16 cellular contexts compared by ENCODE assay signal in the genomic region with DNA sequence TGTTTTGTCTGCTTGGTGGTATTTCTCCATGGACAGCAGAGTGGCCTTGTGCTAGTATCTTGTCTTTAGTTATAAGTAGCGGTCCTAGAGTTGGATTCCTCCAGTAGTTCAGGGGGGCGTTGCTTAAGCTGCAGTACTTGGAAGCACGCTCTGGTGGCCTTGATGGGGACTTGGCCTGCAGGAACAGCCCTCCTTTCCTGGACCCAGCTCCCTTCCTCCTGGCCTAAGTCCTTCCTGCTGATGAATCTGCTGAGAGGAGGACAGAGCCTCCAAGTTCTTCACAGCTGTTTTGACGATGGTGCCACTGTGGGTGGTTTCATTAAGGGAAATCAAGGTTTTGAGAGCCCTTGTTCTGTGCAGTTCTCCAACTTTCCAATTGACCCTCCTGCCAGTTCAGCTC. TPM values are rescaled to one million over a fixed set of nuclear protein-coding genes. Genes with fewer than 3 reads are reported as not detected.
A peak's percentile ranks its signal among the peaks of the same experiment; 100 is the strongest.
DNase-seq lines count a peak whose midpoint lies in the region; TF ChIP-seq lines count a peak whose summit lies in the region.
"Had no signal": no experiment of that assay in that cellular context is flagged by ENCODE, and none has a peak within 500 bp of the region (broad histone marks: within the 10 kb centered on the region; RNA-seq: fewer than 3 reads in every experiment).

No MANE protein-coding gene starts in this region.

- peaks cover 81% of the 10 kb centered on the region for H3K36me3 Mint-ChIP-seq in endodermal cell (ENCODE audit: low read depth)

- no peak overlapping the region for H3K4me3 Mint-ChIP-seq in endodermal cell
- H3K4me3 Mint-ChIP-seq: CD14-positive monocyte; CD4-positive, alpha-beta memory T cell; GM23338; HFFc6 had no signal

- no peak overlapping the region for H2AK5ac ChIP-seq in neuronal stem cell (ENCODE audit: low read depth, low read length)

- H3K9me3 Mint-ChIP-seq in endodermal cell: peaks cover 19% of the 10 kb centered on the region
- H3K9me3 Mint-ChIP-seq: HFFc6 had no signal

- H3K14ac ChIP-seq in neuronal stem cell (ENCODE audit: low read length): no peak overlapping the region

- H4K8ac ChIP-seq in neuronal stem cell (ENCODE audit: low read depth, low read length): no peak overlapping the region

- no peak overlapping the region for H3K27ac ChIP-seq in endodermal cell (ENCODE audit: low read depth, low read length)
- no peak overlapping the region for H3K27ac ChIP-seq in neuronal stem cell (replicated peaks; ENCODE audit: low read length)
- H3K27ac ChIP-seq: BLaER1 had no signal

- H3K18ac ChIP-seq in neuronal stem cell (ENCODE audit: low read length): no peak overlapping the region

- no peak overlapping the region for H2AFZ ChIP-seq in neuronal stem cell (ENCODE audit: low read length)
- H2AFZ ChIP-seq: GM23338 had no signal

- H4K91ac ChIP-seq in neuronal stem cell (ENCODE audit: low read depth, low read length, poor library complexity): no peak overlapping the region

- H3K27ac Mint-ChIP-seq in endodermal cell: peak overlapping the region; percentile 61
- H3K27ac Mint-ChIP-seq: GM23338, HFFc6 had no signal

- no peak overlapping the region for H2BK120ac ChIP-seq in neuronal stem cell (ENCODE audit: low read depth, low read length)

- H3K79me1 ChIP-seq in neuronal stem cell (ENCODE audit: low read depth, low read length): no peaks in the 10 kb centered on the region

- no peaks in the 10 kb centered on the region for H3K27me3 ChIP-seq in endodermal cell (ENCODE audit: control insufficient read depth, insufficient read depth, low read length, poor library complexity, severe bottlenecking)
- H3K27me3 ChIP-seq in neuronal stem cell (ENCODE audit: control insufficient read depth in 3 of 3, insufficient read depth in 3 of 3, low read depth in 1 of 3, low read length in 3 of 3): no peaks in the 10 kb centered on the region
- H3K27me3 ChIP-seq: BLaER1 had no signal

- peaks cover 84% of the 10 kb centered on the region for H3K36me3 ChIP-seq in endodermal cell (ENCODE audit: control insufficient read depth, insufficient read depth, low read length)
- H3K36me3 ChIP-seq in neuronal stem cell (replicated peaks in 1 of 2; ENCODE audit: control insufficient read depth in 2 of 2, insufficient read depth in 2 of 2, low read length in 2 of 2): peaks cover 1 to 85% of the 10 kb centered on the region in 2 donors

- H2BK12ac ChIP-seq in neuronal stem cell (ENCODE audit: low read length): no peak overlapping the region

- H3K9ac ChIP-seq in endodermal cell (ENCODE audit: extremely low read depth, low read length, poor library complexity, severe bottlenecking) (no peak overlapping the region), neuronal stem cell (ENCODE audit: low read depth, low read length, poor library complexity) (no peak overlapping the region)
- H3K9ac ChIP-seq: BLaER1 had no signal

- no peak overlapping the region for H3K4ac ChIP-seq in neuronal stem cell (ENCODE audit: low read length)

- no peak overlapping the region for H3K4me3 ChIP-seq in endodermal cell (ENCODE audit: low read length)
- no peak overlapping the region for H3K4me3 ChIP-seq in neuronal stem cell (ENCODE audit: low read length in 2 of 2)
- H3K4me3 ChIP-seq: BLaER1, GM23338 had no signal

- no peak overlapping the region for H2BK15ac ChIP-seq in neuronal stem cell (ENCODE audit: low read length)

- no peak overlapping the region for H2BK5ac ChIP-seq in neuronal stem cell (ENCODE audit: low read length)

- H3K4me1 ChIP-seq in endodermal cell (ENCODE audit: control insufficient read depth, insufficient read depth, low read length) (no peaks in the 10 kb centered on the region), neuronal stem cell (ENCODE audit: control insufficient read depth in 2 of 2, insufficient read depth in 1 of 2, low read depth in 1 of 2, low read length in 2 of 2) (peaks cover 0 to 3% of the 10 kb centered on the region in 2 donors)

- TF ChIP-seq CTCF in endodermal cell (conservative IDR thresholded peaks at IDR 0.05): no peak

- no peaks in the 10 kb centered on the region for H3K27me3 Mint-ChIP-seq in endodermal cell (ENCODE audit: insufficient read depth)
- H3K27me3 Mint-ChIP-seq: CD4-positive, alpha-beta memory T cell had no signal

- peak overlapping the region; percentile 35 for H3K23ac ChIP-seq in neuronal stem cell (ENCODE audit: low read depth, low read length, poor library complexity)

- H3K4me2 ChIP-seq in neuronal stem cell (ENCODE audit: insufficient read depth, low read length, poor library complexity, severe bottlenecking): no peak overlapping the region
- H3K4me2 ChIP-seq: BLaER1, GM23338 had no signal

- 95 to 99% methylated on average over 3 to 4 of the region's 4 CpGs for WGBS in endodermal cell (ENCODE audit: insufficient coverage in 1 of 2, insufficient read length in 1 of 2), 2 experiments
- WGBS in neuronal stem cell (ENCODE audit: extremely low coverage in 2 of 2, insufficient read length in 2 of 2, insufficient replicate concordance in 1 of 2), 2 donors: no CpG with 5 or more reads among the region's 4 CpGs

- peaks cover 39% of the 10 kb centered on the region for H3K9me3 ChIP-seq in endodermal cell (ENCODE audit: control insufficient read depth, low read length)
- peaks cover 0 to 28% of the 10 kb centered on the region in 2 donors for H3K9me3 ChIP-seq in neuronal stem cell (replicated peaks in 1 of 2; ENCODE audit: control insufficient read depth in 2 of 2, insufficient read depth in 1 of 2, low read depth in 1 of 2, low read length in 2 of 2)

- no peaks in the 10 kb centered on the region for H3K4me1 Mint-ChIP-seq in endodermal cell
- H3K4me1 Mint-ChIP-seq: GM23338 had no signal

- DNase-seq in activated CD8-positive, alpha-beta memory T cell treated with anti-CD3 and anti-CD28 coated beads for 24 hours: peak; percentile 42
- no peak for DNase-seq in activated CD8-positive, alpha-beta memory T cell treated with anti-CD3 and anti-CD28 coated beads, Interleukin-2, amount 50 U/mL, for 48 hours
- no peak for DNase-seq in endodermal cell
- no peak for DNase-seq in neuronal stem cell (ENCODE audit: low spot score)
- no peak for DNase-seq in RKO (ENCODE audit: low spot score)
- DNase-seq in activated CD4-positive, alpha-beta T cell treated with anti-CD3 and anti-CD28 coated beads for 4 hours: no peak
- DNase-seq in NCI-H128 (lab: John Stamatoyannopoulos, UW; ENCODE audit: unreplicated experiment): no peak
- DNase-seq: 8988T; CD4-positive, alpha-beta memory T cell; DMS153; DMS79; GDM1; HFFc6 had no signal

RNA-seq across cellular contexts. Expression of gene SEC22A, which starts 38.6 kb away (rescaled TPM):
- 10 to 100 TPM; 19.5 to 21.8 TPM for total RNA-seq in endodermal cell
- 26.2 TPM for polyA plus RNA-seq in endodermal cell (2013, experiment 1 of 2)
- 23.2 TPM for polyA plus RNA-seq in endodermal cell (2013, experiment 2 of 2)
- 14.3 TPM for polyA plus RNA-seq in neuronal stem cell (2013, experiment 1 of 2)
- polyA plus RNA-seq in neuronal stem cell (2013, experiment 2 of 2): 13.4 TPM
